Comparison of ENCODE assay signal across 9 cellular contexts in genomic region chr4:112817933-112818921, GRCh38.
DNase-seq lines count a peak whose midpoint lies in the region; ATAC-seq and TF ChIP-seq lines count a peak whose summit lies in the region.
"Had no signal": no experiment of that assay in that cellular context is flagged by ENCODE, and none has a peak within 500 bp of the region (broad histone marks: within the 10 kb centered on the region; RNA-seq: fewer than 3 reads in every experiment).

No MANE protein-coding gene starts in this region.

- peak; percentile 80 for DNase-seq in DMS 273 treated with DMSO at 0.1 percent for 48 hours (lab: John Stamatoyannopoulos, UW)
- DNase-seq in NCI-H748 (lab: John Stamatoyannopoulos, UW; ENCODE audit: unreplicated experiment), result peak; percentile 74
- DNase-seq in activated naive CD4-positive, alpha-beta T cell treated with anti-CD3 and anti-CD28 coated beads, Interleukin-2, amount 50 U/mL, for 16 hours, result peak; percentile 19
- DNase-seq in head of caudate nucleus, result peak; percentile 78 to 97 (median 90)
- peak; percentile 86 for DNase-seq in osteocyte (ENCODE audit: extremely low spot score, unreplicated experiment)
- no peak for DNase-seq in effector CD8-positive, alpha-beta T cell (lab: John Stamatoyannopoulos, UW)
- DNase-seq: natural killer cell had no signal

- ATAC-seq in GM19397 (IDR thresholded peaks at IDR 0.05; ENCODE audit: unreplicated experiment) (peak; percentile 93), HG03442 (IDR thresholded peaks at IDR 0.05; ENCODE audit: unreplicated experiment) (peak; percentile 92)

- peak overlapping the region; percentile 85 for H3K27ac Mint-ChIP-seq in osteocyte (ENCODE audit: unreplicated experiment)
- H3K27ac Mint-ChIP-seq: natural killer cell had no signal

- peak; percentile 28 for TF ChIP-seq CTCF in osteocyte (IDR thresholded peaks at IDR 0.05)

- H3K36me3 Mint-ChIP-seq in osteocyte (ENCODE audit: unreplicated experiment), result no peaks in the 10 kb centered on the region
- H3K36me3 Mint-ChIP-seq: natural killer cell had no signal

- H3K4me3 Mint-ChIP-seq in osteocyte (ENCODE audit: unreplicated experiment), result peak overlapping the region; percentile 83
- H3K4me3 Mint-ChIP-seq: natural killer cell had no signal

- intact Hi-C loops in head of caudate nucleus (cut with DNase I), result loop anchor here (2.0 kb wide), 1 partner anchor 181 kb away; the partner anchor contains the start of genes LARP7 and ZGRF1

- H3K4me1 Mint-ChIP-seq in osteocyte (ENCODE audit: unreplicated experiment), result peaks cover 15% of the 10 kb centered on the region

- no peaks in the 10 kb centered on the region for H3K27me3 Mint-ChIP-seq in osteocyte (ENCODE audit: unreplicated experiment)

- H3K9me3 Mint-ChIP-seq in osteocyte (ENCODE audit: unreplicated experiment), result no peaks in the 10 kb centered on the region
- H3K9me3 Mint-ChIP-seq: natural killer cell had no signal
